In the genomic region with DNA sequence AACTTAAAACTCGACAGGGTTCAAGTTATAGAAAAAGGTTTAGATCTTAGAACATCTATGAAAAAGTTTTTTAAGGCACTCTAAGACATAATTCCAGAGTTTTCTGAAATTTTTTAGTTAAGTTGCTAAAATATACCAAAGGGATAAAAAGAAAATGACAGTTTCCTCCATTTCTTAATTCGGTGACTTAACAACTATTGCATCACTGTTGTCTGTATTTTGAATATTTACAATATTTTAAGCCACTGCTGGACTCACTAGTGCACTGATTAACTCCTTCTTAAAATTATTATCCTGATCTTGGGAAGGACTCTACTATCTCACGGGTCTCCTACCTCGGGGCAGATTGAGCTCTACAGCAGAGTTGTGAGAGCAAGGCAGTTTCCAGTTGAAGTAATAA, we compare ENCODE assay signal across 33 cellular contexts.
"Had no signal": no experiment of that assay in that cellular context is flagged by ENCODE, and none has a peak within 500 bp of the region (broad histone marks: within the 10 kb centered on the region; RNA-seq: fewer than 3 reads in every experiment).

No MANE protein-coding gene starts in this region.

- H3K4me1 ChIP-seq: adrenal gland, body of pancreas, breast epithelium had no signal

- H3K9me3 ChIP-seq: adrenal gland, body of pancreas, breast epithelium had no signal

- H3K27ac ChIP-seq: adrenal gland, body of pancreas, brain microvascular endothelial cell, breast epithelium, VCaP had no signal

- H3K27me3 ChIP-seq: adrenal gland, body of pancreas, brain microvascular endothelial cell, breast epithelium had no signal

- H3K36me3 ChIP-seq: adrenal gland, brain microvascular endothelial cell, breast epithelium had no signal

- FAIRE-seq: astrocyte, TTC549 had no signal

- ATAC-seq: activated CD8-positive, alpha-beta T cell treated with anti-CD3 and anti-CD28 coated beads for 36 hours; activated naive CD4-positive, alpha-beta T cell treated with anti-CD3 and anti-CD28 coated beads, Interleukin-2, amount 50 U/mL, for 72 hours; activated T-cell treated with anti-CD3 and anti-CD28 coated beads, Interleukin-2, amount 50 U/mL, for 4 hours; activated T-cell treated with anti-CD3 and anti-CD28 coated beads, Interleukin-2, amount 50 U/mL, for 72 hours; activated T-helper 17 cell treated with anti-CD3 and anti-CD28 coated beads, Interleukin-2, amount 50 U/mL, for 72 hours; body of pancreas had no signal

- DNase-seq: activated B cell treated with CpG ODN at 0.5 μM for 24 hours; activated CD4-positive, alpha-beta memory T cell treated with anti-CD3 and anti-CD28 coated beads for 36 hours; activated CD4-positive, alpha-beta T cell treated with anti-CD3 and anti-CD28 coated beads for 4 hours; activated CD4-positive, alpha-beta T cell treated with anti-CD3 and anti-CD28 coated beads, Interleukin-2, amount 10 ng/mL, durations not matched to agents 24 days and 14 days; activated CD4-positive, alpha-beta T cell treated with anti-CD3 and anti-CD28 coated beads, Interleukin-2, amount 50 U/mL, for 1 hour; activated CD4-positive, alpha-beta T cell treated with anti-CD3 and anti-CD28 coated beads, Interleukin-2, amount 50 U/mL, for 4 hours; activated CD4-positive, CD25-positive, alpha-beta regulatory T cell treated with anti-CD3 and anti-CD28 coated beads, Interleukin-2, amount 50 U/mL, for 72 hours; activated CD8-positive, alpha-beta memory T cell treated with anti-CD3 and anti-CD28 coated beads, Interleukin-2, amount 50 U/mL, for 4 hours; activated CD8-positive, alpha-beta T cell treated with anti-CD3 and anti-CD28 coated beads for 36 hours; activated effector memory CD4-positive, alpha-beta T cell treated with anti-CD3 and anti-CD28 coated beads, Interleukin-2, amount 50 U/mL, for 16 hours; activated gamma-delta T cell treated with Interleukin-2 at 50 U/mL for 16 hours; activated naive CD4-positive, alpha-beta T cell; activated naive CD4-positive, alpha-beta T cell treated with anti-CD3 and anti-CD28 coated beads for 36 hours; activated naive CD4-positive, alpha-beta T cell treated with anti-CD3 and anti-CD28 coated beads, Interleukin-2, amount 50 U/mL, for 16 hours; activated naive CD8-positive, alpha-beta T cell treated with anti-CD3 and anti-CD28 coated beads for 36 hours; activated T-cell treated with anti-CD3 and anti-CD28 coated beads for 4 hours; activated T-cell treated with anti-CD3 and anti-CD28 coated beads, Interleukin-2, amount 50 U/mL, for 1 hour; activated T-cell treated with anti-CD3 and anti-CD28 coated beads, Interleukin-2, amount 50 U/mL, for 4 hours; activated T-cell treated with anti-CD3 and anti-CD28 coated beads, Interleukin-2, amount 50 U/mL, for 72 hours; adrenal gland; amniotic stem cell; aorta; body of pancreas; brain microvascular endothelial cell; central memory CD4-positive, alpha-beta T cell; T-helper 2 cell; T-helper 9 cell had no signal

- H3K4me3 ChIP-seq: adrenal gland, body of pancreas, breast epithelium had no signal
